1 cellular context compared by ENCODE assay signal in genomic region chr2:148643998-148644884, GRCh38.
A peak's percentile ranks its signal among the peaks of the same experiment; 100 is the strongest.
TF ChIP-seq lines count a peak whose summit lies in the region.

EPC2 (plus strand) TSS chr2:148644751; CDS start chr2:148645018, 267 bp downstream.

TF ChIP-seq in HepG2, 621 proteins besides CTCF, POLR2A, EP300 and RAD21 (continued from another document and continues in another):
- no peak for TF ChIP-seq ZNF747 (CRISPR knock-in tag; IDR thresholded peaks at IDR 0.05; ENCODE audit: borderline replicate concordance)
- no peak for TF ChIP-seq ZNF530 (CRISPR knock-in tag; IDR thresholded peaks at IDR 0.05; ENCODE audit: low read depth)
- TF ChIP-seq HMGA1 (CRISPR knock-in tag; conservative IDR thresholded peaks at IDR 0.05), result no peak
- TF ChIP-seq ZNF891 (CRISPR knock-in tag; IDR thresholded peaks at IDR 0.05), result no peak; the same call in none of the 2 replicates
- TF ChIP-seq TARDBP (CRISPR knock-in tag; IDR thresholded peaks at IDR 0.05), result no peak
- no peak for TF ChIP-seq SMYD3 (CRISPR knock-in tag; IDR thresholded peaks at IDR 0.05)
- TF ChIP-seq RXRB (CRISPR knock-in tag; IDR thresholded peaks at IDR 0.05; ENCODE audit: borderline replicate concordance), result no peak
- TF ChIP-seq ZNF772 (CRISPR knock-in tag; IDR thresholded peaks at IDR 0.05), result no peak
- TF ChIP-seq ZNF276 (CRISPR knock-in tag; IDR thresholded peaks at IDR 0.05; ENCODE audit: low read depth), result no peak; the same call in 1 of the 2 replicates
- peak; percentile 86; the same call in 1 of the 2 replicates for TF ChIP-seq ZNF34 (CRISPR knock-in tag; IDR thresholded peaks at IDR 0.05; ENCODE audit: borderline replicate concordance)
- no peak for TF ChIP-seq RFX3 (CRISPR knock-in tag; IDR thresholded peaks at IDR 0.05)
- TF ChIP-seq ZFP90 (CRISPR knock-in tag; IDR thresholded peaks at IDR 0.05; ENCODE audit: borderline replicate concordance), result no peak
- TF ChIP-seq KAT2B (IDR thresholded peaks at IDR 0.05; ENCODE audit: borderline replicate concordance, low read depth, low read length), result no peak
- no peak for TF ChIP-seq THAP8 (CRISPR knock-in tag; IDR thresholded peaks at IDR 0.05; ENCODE audit: borderline replicate concordance)
- TF ChIP-seq GTF3A (CRISPR knock-in tag; conservative IDR thresholded peaks at IDR 0.05), result no peak
- peak; percentile 29 for TF ChIP-seq RBM39 (IDR thresholded peaks at IDR 0.05; ENCODE audit: low read depth, low read length, poor library complexity, severe bottlenecking)
- TF ChIP-seq KDM6A (CRISPR knock-in tag; IDR thresholded peaks at IDR 0.05; ENCODE audit: low read depth), result no peak
- TF ChIP-seq ZNF382 (CRISPR knock-in tag; IDR thresholded peaks at IDR 0.05; ENCODE audit: borderline replicate concordance), result no peak
- TF ChIP-seq MAF1 (CRISPR knock-in tag; IDR thresholded peaks at IDR 0.05; ENCODE audit: borderline replicate concordance), result no peak
- TF ChIP-seq ZNF607 (CRISPR knock-in tag; IDR thresholded peaks at IDR 0.05; ENCODE audit: borderline replicate concordance), result no peak
- TF ChIP-seq FOXA1 (IDR thresholded peaks at IDR 0.05), result no peak
- peak; percentile 38; the same call in 1 of the 2 replicates for TF ChIP-seq FOXA1 (CRISPR knock-in tag; IDR thresholded peaks at IDR 0.05)
- TF ChIP-seq TCF7 (IDR thresholded peaks at IDR 0.05; ENCODE audit: low read depth), result no peak
- peak; percentile 21; the same call in 1 of the 2 replicates for TF ChIP-seq ELF1 (CRISPR knock-in tag; IDR thresholded peaks at IDR 0.05)
- peak; percentile 85; the same call in 1 of the 2 replicates for TF ChIP-seq FUBP1 (CRISPR knock-in tag; IDR thresholded peaks at IDR 0.05; ENCODE audit: borderline replicate concordance)
- no peak for TF ChIP-seq REXO4 (CRISPR knock-in tag; IDR thresholded peaks at IDR 0.05; ENCODE audit: borderline replicate concordance)
- TF ChIP-seq JUND (CRISPR knock-in tag; IDR thresholded peaks at IDR 0.05), result no peak
- TF ChIP-seq KDM5B (CRISPR knock-in tag; IDR thresholded peaks at IDR 0.05; ENCODE audit: borderline replicate concordance), result peak; percentile 88; the same call in 1 of the 2 replicates
- no peak for TF ChIP-seq ZNF296 (CRISPR knock-in tag; conservative IDR thresholded peaks at IDR 0.05)
- TF ChIP-seq HINFP (CRISPR knock-in tag; IDR thresholded peaks at IDR 0.05; ENCODE audit: low read depth), result 0 out of 2 replicates have a peak, but pooled peaks have one; percentile 58
- no peak for TF ChIP-seq MBNL3 (CRISPR knock-in tag; conservative IDR thresholded peaks at IDR 0.05)
- TF ChIP-seq ZBED4 (CRISPR knock-in tag; IDR thresholded peaks at IDR 0.05; ENCODE audit: borderline replicate concordance), result no peak
- no peak for TF ChIP-seq SATB2 (CRISPR knock-in tag; IDR thresholded peaks at IDR 0.05)
- TF ChIP-seq PREB (CRISPR knock-in tag; IDR thresholded peaks at IDR 0.05), result peak; percentile 27; the same call in 1 of the 2 replicates
- TF ChIP-seq ZNF281 (CRISPR knock-in tag; IDR thresholded peaks at IDR 0.05; ENCODE audit: borderline replicate concordance), result peak; percentile 8; the same call in 1 of the 2 replicates
- no peak for TF ChIP-seq E2F1 (CRISPR knock-in tag; IDR thresholded peaks at IDR 0.05)
